In the genomic region with DNA sequence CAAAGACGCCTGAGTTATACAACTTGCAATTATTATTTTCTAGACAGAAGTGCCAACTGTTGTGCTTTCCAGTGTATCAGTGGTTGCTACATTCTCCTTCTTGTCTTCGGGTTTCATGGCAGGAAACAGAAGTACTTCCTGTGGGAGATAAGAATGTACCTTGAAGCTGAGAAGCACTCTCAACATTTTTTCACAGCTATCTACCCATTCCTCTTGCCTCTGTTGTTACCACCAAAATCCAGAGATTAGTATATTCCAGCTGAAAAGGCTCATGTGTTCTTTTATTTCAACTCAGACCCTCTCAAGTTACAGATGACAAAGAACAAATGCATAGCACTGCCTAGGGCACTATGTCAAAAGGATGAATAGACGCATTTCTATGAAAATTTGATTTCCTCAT, we compare ENCODE assay signal across 14 cellular contexts. TPM values are rescaled to one million over a fixed set of nuclear protein-coding genes. Genes with fewer than 3 reads are reported as not detected.
A peak's percentile ranks its signal among the peaks of the same experiment; 100 is the strongest.
DNase-seq lines count a peak whose midpoint lies in the region; ATAC-seq and TF ChIP-seq lines count a peak whose summit lies in the region.
"Had no signal": no experiment of that assay in that cellular context is flagged by ENCODE, and none has a peak within 500 bp of the region (broad histone marks: within the 10 kb centered on the region; RNA-seq: fewer than 3 reads in every experiment).

No MANE protein-coding gene starts in this region.

- peak overlapping the region; percentile 66 for H3K27ac Mint-ChIP-seq in activated naive CD4-positive, alpha-beta T cell treated with anti-CD3 and anti-CD28 coated beads, Interleukin-2, amount 50 U/mL, for 24 hours
- peak overlapping the region; percentile 86 for H3K27ac Mint-ChIP-seq in activated CD4-positive, alpha-beta memory T cell treated with anti-CD3 and anti-CD28 coated beads, Interleukin-2, amount 10 ng/mL, durations not matched to agents 7 days and 5 days

- H3K36me3 ChIP-seq in upper lobe of right lung, result peaks cover 74% of the 10 kb centered on the region
- H3K36me3 ChIP-seq: uterus had no signal

- H3K9me3 ChIP-seq in upper lobe of right lung, result no peaks in the 10 kb centered on the region
- H3K9me3 ChIP-seq: heart right ventricle, uterus had no signal

- peaks cover 42% of the 10 kb centered on the region for H3K4me1 Mint-ChIP-seq in activated naive CD4-positive, alpha-beta T cell treated with anti-CD3 and anti-CD28 coated beads, Interleukin-2, amount 50 U/mL, for 24 hours
- peaks cover 53% of the 10 kb centered on the region for H3K4me1 Mint-ChIP-seq in activated CD4-positive, alpha-beta memory T cell treated with anti-CD3 and anti-CD28 coated beads, Interleukin-2, amount 10 ng/mL, durations not matched to agents 7 days and 5 days

- H3K27me3 Mint-ChIP-seq in activated naive CD4-positive, alpha-beta T cell treated with anti-CD3 and anti-CD28 coated beads, Interleukin-2, amount 50 U/mL, for 24 hours, result no peaks in the 10 kb centered on the region
- H3K27me3 Mint-ChIP-seq in activated CD4-positive, alpha-beta memory T cell treated with anti-CD3 and anti-CD28 coated beads, Interleukin-2, amount 10 ng/mL, durations not matched to agents 7 days and 5 days, result no peaks in the 10 kb centered on the region

- intact Hi-C loops in upper lobe of right lung (cut with DNase I), result no loop called here

- H3K4me3 ChIP-seq in fibroblast of pulmonary artery (replicated peaks; ENCODE audit: low read depth, low read length) (no peak overlapping the region), upper lobe of right lung (no peak overlapping the region)
- H3K4me3 ChIP-seq: heart right ventricle, uterus had no signal

- no peaks in the 10 kb centered on the region for H3K9me3 Mint-ChIP-seq in activated naive CD4-positive, alpha-beta T cell treated with anti-CD3 and anti-CD28 coated beads, Interleukin-2, amount 50 U/mL, for 24 hours
- no peaks in the 10 kb centered on the region for H3K9me3 Mint-ChIP-seq in activated CD4-positive, alpha-beta memory T cell treated with anti-CD3 and anti-CD28 coated beads, Interleukin-2, amount 10 ng/mL, durations not matched to agents 7 days and 5 days
- H3K9me3 Mint-ChIP-seq: endodermal cell had no signal

- H3K27ac ChIP-seq in upper lobe of right lung, result peak overlapping the region; percentile 25
- H3K27ac ChIP-seq: uterus had no signal

- DNase-seq in activated naive CD4-positive, alpha-beta T cell (lab: John Stamatoyannopoulos, UW), result no peak
- DNase-seq in activated CD4-positive, alpha-beta memory T cell treated with anti-CD3 and anti-CD28 coated beads, Interleukin-2, amount 10 ng/mL, durations not matched to agents 7 days and 5 days, result no peak
- DNase-seq in fibroblast of pulmonary artery (ENCODE audit: low read depth), result peak; percentile 78
- DNase-seq in upper lobe of right lung, result no peak
- DNase-seq in hepatic stellate cell (ENCODE audit: low spot score), result no peak
- no peak for DNase-seq in D341Med (ENCODE audit: low spot score)
- DNase-seq in SHP77 (lab: John Stamatoyannopoulos, UW), result no peak
- DNase-seq: endodermal cell, heart right ventricle, left ventricle myocardium superior, nucleus accumbens, uterus had no signal

- peaks cover 17% of the 10 kb centered on the region for H3K4me1 ChIP-seq in upper lobe of right lung
- H3K4me1 ChIP-seq: uterus had no signal

- TF ChIP-seq CTCF in fibroblast of pulmonary artery (IDR thresholded peaks at IDR 0.05; ENCODE audit: low read length, missing control alignments) (no peak), upper lobe of right lung (IDR thresholded peaks at IDR 0.05) (no peak)

- CTCF ChIA-PET in activated CD4-positive, alpha-beta memory T cell treated with anti-CD3 and anti-CD28 coated beads, Interleukin-2, amount 10 ng/mL, durations not matched to agents 7 days and 5 days (lab: Charles Lee), result interaction anchor here (1.1 kb wide), 1 partner anchor 10 kb away, joined by 4 read pairs; no protein-coding TSS in a partner anchor

- POLR2A ChIA-PET in activated CD4-positive, alpha-beta memory T cell treated with anti-CD3 and anti-CD28 coated beads, Interleukin-2, amount 10 ng/mL, durations not matched to agents 7 days and 5 days (lab: Charles Lee), result interaction anchor here (0.8 to 7.5 kb wide), 4 partner anchors 11 to 20 kb away, joined by 3 to 46 read pairs (median 4); a partner anchor contains a TSS

- H3K36me3 Mint-ChIP-seq in activated naive CD4-positive, alpha-beta T cell treated with anti-CD3 and anti-CD28 coated beads, Interleukin-2, amount 50 U/mL, for 24 hours, result peaks cover 36% of the 10 kb centered on the region
- H3K36me3 Mint-ChIP-seq in activated CD4-positive, alpha-beta memory T cell treated with anti-CD3 and anti-CD28 coated beads, Interleukin-2, amount 10 ng/mL, durations not matched to agents 7 days and 5 days (ENCODE audit: low read depth), result peaks cover 73% of the 10 kb centered on the region

- ATAC-seq in upper lobe of right lung, result peak; percentile 5
- ATAC-seq: heart right ventricle, left ventricle myocardium superior had no signal

- no peak overlapping the region for H3K4me3 Mint-ChIP-seq in activated naive CD4-positive, alpha-beta T cell treated with anti-CD3 and anti-CD28 coated beads, Interleukin-2, amount 50 U/mL, for 24 hours
- H3K4me3 Mint-ChIP-seq in activated CD4-positive, alpha-beta memory T cell treated with anti-CD3 and anti-CD28 coated beads, Interleukin-2, amount 10 ng/mL, durations not matched to agents 7 days and 5 days, result no peak overlapping the region
- H3K4me3 Mint-ChIP-seq: endodermal cell had no signal

- H3K27me3 ChIP-seq in upper lobe of right lung, result no peaks in the 10 kb centered on the region
- H3K27me3 ChIP-seq: heart right ventricle, uterus had no signal

RNA-seq across cellular contexts. Expression of a gene that starts 4.8 kb away (rescaled TPM):
- total RNA-seq in activated CD4-positive, alpha-beta memory T cell treated with anti-CD3 and anti-CD28 coated beads, Interleukin-2, amount 10 ng/mL, durations not matched to agents 7 days and 5 days, result 10 to 100 TPM; 50.7 to 56.0 TPM
- total RNA-seq in upper lobe of right lung, result 44.8 TPM

RNA-seq across cellular contexts. Expression of a gene that starts 19.6 kb away (rescaled TPM):
- 100 to 1,000 TPM; 169 to 170 TPM for total RNA-seq in activated CD4-positive, alpha-beta memory T cell treated with anti-CD3 and anti-CD28 coated beads, Interleukin-2, amount 10 ng/mL, durations not matched to agents 7 days and 5 days
- total RNA-seq in upper lobe of right lung, result 90.5 TPM

RNA-seq across cellular contexts. Expression of a gene that starts 19.7 kb away (rescaled TPM):
- total RNA-seq in activated CD4-positive, alpha-beta memory T cell treated with anti-CD3 and anti-CD28 coated beads, Interleukin-2, amount 10 ng/mL, durations not matched to agents 7 days and 5 days, result 10 to 100 TPM; 92.7 to 96.2 TPM
- total RNA-seq in upper lobe of right lung, result 56.2 TPM

RNA-seq across cellular contexts. Expression of a gene that starts 49.0 kb away (rescaled TPM):
- total RNA-seq in activated CD4-positive, alpha-beta memory T cell treated with anti-CD3 and anti-CD28 coated beads, Interleukin-2, amount 10 ng/mL, durations not matched to agents 7 days and 5 days, result not detected
- total RNA-seq in upper lobe of right lung, result not detected
- total RNA-seq: endodermal cell, H1, heart right ventricle, left ventricle myocardium superior, uterus had no signal
